ENCODE assay signal across 8 cellular contexts in genomic region chr10:22228943-22229755, GRCh38. TPM values are rescaled to one million over a fixed set of nuclear protein-coding genes. Genes with fewer than 3 reads are reported as not detected.
DNase-seq lines count a peak whose midpoint lies in the region; ATAC-seq and TF ChIP-seq lines count a peak whose summit lies in the region.

No MANE protein-coding gene starts in this region.

- peaks cover 3% of the 10 kb centered on the region for H3K36me3 Mint-ChIP-seq in T-helper 1 cell treated with Interleukin-12 subunit alpha and Interleukin-12 subunit beta and Interleukin-4 antibody, amounts not matched to agents 30 μg/mL and 1 μg/mL, for 36 hours (ENCODE audit: low read depth)

- H3K36me3 ChIP-seq in psoas muscle (ENCODE audit: insufficient read depth in 1 of 2, low read depth in 1 of 2) (no peaks in the 10 kb centered on the region), urinary bladder (ENCODE audit: insufficient read depth) (no peaks in the 10 kb centered on the region)

- peak overlapping the region; percentile 95 for H3K27ac Mint-ChIP-seq in T-helper 1 cell treated with Interleukin-12 subunit alpha and Interleukin-12 subunit beta and Interleukin-4 antibody, amounts not matched to agents 30 μg/mL and 1 μg/mL, for 36 hours

- H3K4me3 Mint-ChIP-seq in T-helper 1 cell treated with Interleukin-12 subunit alpha and Interleukin-12 subunit beta and Interleukin-4 antibody, amounts not matched to agents 30 μg/mL and 1 μg/mL, for 36 hours, result peak overlapping the region; percentile 91

- H3K4me1 ChIP-seq in right cardiac atrium (ENCODE audit: control insufficient read depth, insufficient read depth, low read length) (peaks cover 2% of the 10 kb centered on the region), psoas muscle (no peaks in the 10 kb centered on the region), urinary bladder (ENCODE audit: insufficient read depth) (no peaks in the 10 kb centered on the region)

- H3K27me3 ChIP-seq in right cardiac atrium (ENCODE audit: control insufficient read depth, insufficient read depth) (no peaks in the 10 kb centered on the region), psoas muscle (ENCODE audit: insufficient read depth in 3 of 3, low read length in 2 of 3) (no peaks in the 10 kb centered on the region)

- H3K4me3 ChIP-seq in GM12875 (ENCODE audit: low read depth, low read length) (peak overlapping the region; percentile 87), right cardiac atrium (ENCODE audit: low read length) (peak overlapping the region; percentile 90), psoas muscle (peak overlapping the region; percentile 82), urinary bladder (ENCODE audit: low read depth, low read length) (peak overlapping the region; percentile 64)

- H3K27ac ChIP-seq in angular gyrus (ENCODE audit: low read depth, low read length) (peak overlapping the region; percentile 89), right cardiac atrium (ENCODE audit: low read length) (peak overlapping the region; percentile 97), psoas muscle (peak overlapping the region; percentile 91), urinary bladder (ENCODE audit: low read depth) (peak overlapping the region; percentile 80)

- H3K4me1 Mint-ChIP-seq in T-helper 1 cell treated with Interleukin-12 subunit alpha and Interleukin-12 subunit beta and Interleukin-4 antibody, amounts not matched to agents 30 μg/mL and 1 μg/mL, for 36 hours (ENCODE audit: low read depth), result peaks cover 25% of the 10 kb centered on the region

- no peaks in the 10 kb centered on the region for H3K9me3 Mint-ChIP-seq in T-helper 1 cell treated with Interleukin-12 subunit alpha and Interleukin-12 subunit beta and Interleukin-4 antibody, amounts not matched to agents 30 μg/mL and 1 μg/mL, for 36 hours

- H3K9me3 ChIP-seq in right cardiac atrium (ENCODE audit: control insufficient read depth, low read length) (no peaks in the 10 kb centered on the region), psoas muscle (no peaks in the 10 kb centered on the region)

- ATAC-seq in HG02763 (IDR thresholded peaks at IDR 0.05; ENCODE audit: unreplicated experiment) (peak; percentile 81), right cardiac atrium (peak; percentile 99), psoas muscle (peak; percentile 98 to 99 (median 98))

- H3K27me3 Mint-ChIP-seq in T-helper 1 cell treated with Interleukin-12 subunit alpha and Interleukin-12 subunit beta and Interleukin-4 antibody, amounts not matched to agents 30 μg/mL and 1 μg/mL, for 36 hours (ENCODE audit: low read depth), result peaks cover 15% of the 10 kb centered on the region

- 1% methylated on average over 65 of the region's 65 CpGs for WGBS in right cardiac atrium
- WGBS in psoas muscle, 3 donors, result 0 to 1% (median 0%) methylated on average over 55 to 65 of the region's 65 CpGs
- under 1% methylated on average over 65 of the region's 65 CpGs for WGBS in urinary bladder

- DNase-seq in NCI-H1436 (lab: John Stamatoyannopoulos, UW) (peak; percentile 83), right cardiac atrium (peak; percentile 86 to 94 (median 93)), psoas muscle (peak; percentile 83 to 92)

- TF ChIP-seq CTCF in GM12875 (IDR thresholded peaks at IDR 0.05; ENCODE audit: borderline replicate concordance, insufficient read depth, low read depth, low read length), result no peak
- TF ChIP-seq CTCF in psoas muscle (IDR thresholded peaks at IDR 0.05), result no peak

- intact Hi-C loops in right cardiac atrium (cut with DNase I) (loop anchor here in 3 of 4 donors (5.0 to 10.0 kb wide), 3 partner anchors 86 to 224 kb away; partner anchors contain the start of genes COMMD3 (in 2 of the 3) and DNAJC1 (in 2 of the 3)), psoas muscle (cut with DNase I) (loop anchor here (2.0 to 10.0 kb wide), 2 partner anchors 88 to 224 kb away; partner anchors contain the start of genes COMMD3 (in 1 of the 2) and DNAJC1 (in 1 of the 2))

RNA-seq across cellular contexts. Expression of gene EBLN1, which starts 11.3 kb away (rescaled TPM):
- total RNA-seq in right cardiac atrium, result not detected
- polyA plus RNA-seq in right cardiac atrium, result not detected
- not detected for total RNA-seq in psoas muscle
- not detected for polyA plus RNA-seq in psoas muscle
- total RNA-seq in urinary bladder, result not detected
- polyA plus RNA-seq in urinary bladder, result not detected

Comparison
In these comparisons a context has a peak if more than half of its experiments do, and no peak if none do; other contexts are left out.
1. Peak in every context shown above with its lines: DNase-seq, ATAC-seq, H3K4me3 ChIP-seq and H3K27ac ChIP-seq.